8 cellular contexts compared by ENCODE assay signal in genomic region chr11:77091146-77091940, GRCh38. TPM values are rescaled to one million over a fixed set of nuclear protein-coding genes. Genes with fewer than 3 reads are reported as not detected.
DNase-seq lines count a peak whose midpoint lies in the region; ATAC-seq and TF ChIP-seq lines count a peak whose summit lies in the region.

No MANE protein-coding gene starts in this region.

- WGBS in testis, 2 donors, result 40 to 44% methylated on average over 1 to 9 of the region's 9 CpGs

- no peak overlapping the region for H3K27ac ChIP-seq in neutrophil
- H3K27ac ChIP-seq in testis, result no peak overlapping the region

- H3K27me3 ChIP-seq in neutrophil (peaks cover 11% of the 10 kb centered on the region), testis (no peaks in the 10 kb centered on the region)

- peak; percentile 82 for ATAC-seq in GM21576 (IDR thresholded peaks at IDR 0.05; ENCODE audit: unreplicated experiment)
- peak; percentile 93 for ATAC-seq in activated T-helper 17 cell treated with anti-CD3 and anti-CD28 coated beads, Interleukin-2, amount 50 U/mL, for 72 hours (replicated peaks)

- peaks cover 4% of the 10 kb centered on the region for H3K4me1 Mint-ChIP-seq in activated T-helper 17 cell treated with anti-CD3 and anti-CD28 coated beads, Interleukin-2, amount 50 U/mL, for 72 hours

- H3K9me3 ChIP-seq in neutrophil (no peaks in the 10 kb centered on the region), testis (no peaks in the 10 kb centered on the region)

- H3K27me3 Mint-ChIP-seq in activated T-helper 17 cell treated with anti-CD3 and anti-CD28 coated beads, Interleukin-2, amount 50 U/mL, for 72 hours, result no peaks in the 10 kb centered on the region

- TF ChIP-seq CTCF in LNCAP (IDR thresholded peaks at IDR 0.05), result peak; percentile 96
- peak; percentile 94 for TF ChIP-seq CTCF in fibroblast of the aortic adventitia (IDR thresholded peaks at IDR 0.05; ENCODE audit: insufficient read depth, low read length)
- peak; percentile 19 for TF ChIP-seq CTCF in neutrophil (IDR thresholded peaks at IDR 0.05)
- peak; percentile 84 to 94 (median 91) for TF ChIP-seq CTCF in testis (IDR thresholded peaks at IDR 0.05)

- H3K27ac Mint-ChIP-seq in activated T-helper 17 cell treated with anti-CD3 and anti-CD28 coated beads, Interleukin-2, amount 50 U/mL, for 72 hours, result no peak overlapping the region

- intact Hi-C loops in testis (cut with DNase I; ENCODE audit: low total_unique reads), result no loop called here

- no peak overlapping the region for H3K4me3 Mint-ChIP-seq in activated T-helper 17 cell treated with anti-CD3 and anti-CD28 coated beads, Interleukin-2, amount 50 U/mL, for 72 hours

- DNase-seq in DMS53 (lab: John Stamatoyannopoulos, UW), result peak; percentile 99
- peak; percentile 91 for DNase-seq in RPMI8226
- DNase-seq in fibroblast of the aortic adventitia (ENCODE audit: low read depth), result peak; percentile 74
- peak; percentile 87 for DNase-seq in testis

- no peaks in the 10 kb centered on the region for H3K9me3 Mint-ChIP-seq in activated T-helper 17 cell treated with anti-CD3 and anti-CD28 coated beads, Interleukin-2, amount 50 U/mL, for 72 hours

- H3K36me3 ChIP-seq in neutrophil, result no peaks in the 10 kb centered on the region
- no peaks in the 10 kb centered on the region for H3K36me3 ChIP-seq in testis (ENCODE audit: low read depth, missing control alignments)

- no peak for TF ChIP-seq POLR2A in testis (IDR thresholded peaks at IDR 0.05)

- H3K36me3 Mint-ChIP-seq in activated T-helper 17 cell treated with anti-CD3 and anti-CD28 coated beads, Interleukin-2, amount 50 U/mL, for 72 hours (ENCODE audit: low read depth), result no peaks in the 10 kb centered on the region

- no peak overlapping the region for H3K4me3 ChIP-seq in fibroblast of the aortic adventitia (ENCODE audit: low read depth, low read length)
- H3K4me3 ChIP-seq in neutrophil (ENCODE audit: low read depth in 1 of 2, low read length in 1 of 2), result no peak overlapping the region
- no peak overlapping the region for H3K4me3 ChIP-seq in testis

- no peaks in the 10 kb centered on the region for H3K4me1 ChIP-seq in neutrophil (ENCODE audit: control insufficient read depth in 1 of 2, insufficient read depth in 1 of 2, low read depth in 1 of 2, low read length in 1 of 2)
- H3K4me1 ChIP-seq in testis, result peaks cover 39% of the 10 kb centered on the region

RNA-seq across cellular contexts. Expression of gene OMP, which starts 11.3 kb away (rescaled TPM):
- not detected for total RNA-seq in activated T-helper 17 cell treated with anti-CD3 and anti-CD28 coated beads, Interleukin-2, amount 50 U/mL, for 72 hours
- total RNA-seq in fibroblast of the aortic adventitia (ENCODE audit: low replicate concordance) (1.1 TPM in 1 of 2 replicates, not detected in the other), testis (1 to 10 TPM; 1.7 to 6.7 TPM)
- polyA plus RNA-seq in testis (ENCODE audit: insufficient read depth, low read depth, low replicate concordance), result not detected

RNA-seq across cellular contexts. Expression of gene CAPN5, which starts 24.6 kb away (rescaled TPM):
- total RNA-seq in activated T-helper 17 cell treated with anti-CD3 and anti-CD28 coated beads, Interleukin-2, amount 50 U/mL, for 72 hours, result under 1 TPM; 0.19 to 0.93 TPM
- total RNA-seq in fibroblast of the aortic adventitia (ENCODE audit: low replicate concordance), result 9.6 and 31.0 TPM in 2 replicates
- total RNA-seq in testis, result 100 to 1,000 TPM; 102 to 116 TPM
- polyA plus RNA-seq in testis (ENCODE audit: insufficient read depth, low read depth, low replicate concordance), result 62.3 TPM

RNA-seq across cellular contexts. Expression of gene MYO7A, which starts 36.7 kb away (rescaled TPM):
- total RNA-seq in activated T-helper 17 cell treated with anti-CD3 and anti-CD28 coated beads, Interleukin-2, amount 50 U/mL, for 72 hours, result 1 to 10 TPM in 1 of 2 donors, under 1 TPM in 1; 0.95 to 4.0 TPM
- total RNA-seq in fibroblast of the aortic adventitia (ENCODE audit: low replicate concordance), result 0.33 and 0.45 TPM in 2 replicates
- 100 to 1,000 TPM; 161 to 239 TPM for total RNA-seq in testis
- polyA plus RNA-seq in testis (ENCODE audit: insufficient read depth, low read depth, low replicate concordance), result 40.1 TPM

RNA-seq across cellular contexts. Expression of gene B3GNT6, which starts 57.1 kb away (rescaled TPM):
- not detected for total RNA-seq in activated T-helper 17 cell treated with anti-CD3 and anti-CD28 coated beads, Interleukin-2, amount 50 U/mL, for 72 hours
- total RNA-seq in fibroblast of the aortic adventitia (ENCODE audit: low replicate concordance), result not detected in 2 replicates
- total RNA-seq in testis, result under 1 TPM; 0.47 to 0.74 TPM
- polyA plus RNA-seq in testis (ENCODE audit: insufficient read depth, low read depth, low replicate concordance), result not detected

Comparison
In these comparisons a context has a peak if more than half of its experiments do, and no peak if none do; other contexts are left out.
1. CTCF ChIP-seq: peak in every context shown above with its lines; median percentile 96 in LNCAP; 94 in fibroblast of the aortic adventitia; 91 in testis; 19 in neutrophil.
2. RNA of gene MYO7A, which starts 36.7 kb away (total RNA-seq): 161 to 239 TPM in testis; 0.95 to 4.0 TPM in activated T-helper 17 cell treated with anti-CD3 and anti-CD28 coated beads, Interleukin-2, amount 50 U/mL, for 72 hours and 0.33 to 0.45 TPM in fibroblast of the aortic adventitia; every median in the first group is over 10 times any median in the second.
3. Peak in every context shown above with its lines, with median percentiles within 50 percentile points of each other: DNase-seq.